ENCODE assay signal across 3 cellular contexts in genomic region chr7:149053386-149053785, GRCh38.
TF ChIP-seq lines count a peak whose summit lies in the region.

No MANE protein-coding gene starts in this region.

TF ChIP-seq in HepG2, 621 proteins besides CTCF, POLR2A, EP300 and RAD21:
- peak; percentile 94 for TF ChIP-seq MAFF (IDR thresholded peaks at IDR 0.05; ENCODE audit: low read depth, low read length)
- no peak for TF ChIP-seq ZXDC (CRISPR knock-in tag; IDR thresholded peaks at IDR 0.05)
- peak; percentile 86 to 95 for TF ChIP-seq MAFK (conservative IDR thresholded peaks at IDR 0.05 in 1 of 2, IDR thresholded peaks at IDR 0.05 in 1 of 2; ENCODE audit: low read length in 2 of 2)
TF ChIP-seq in HepG2: peak in this region for 2.

TF ChIP-seq in IMR-90, 13 proteins besides CTCF, POLR2A, EP300 and RAD21:
- TF ChIP-seq ELK1 (IDR thresholded peaks at IDR 0.05; ENCODE audit: borderline replicate concordance, low read depth, low read length) (no peak), MAFK (IDR thresholded peaks at IDR 0.05; ENCODE audit: low read depth, low read length) (peak; percentile 92), BHLHE40 (IDR thresholded peaks at IDR 0.05; ENCODE audit: low read depth, low read length) (no peak), RCOR1 (IDR thresholded peaks at IDR 0.05; ENCODE audit: insufficient replicate concordance, low read length) (no peak)
TF ChIP-seq in IMR-90: peak in this region for 1.

TF ChIP-seq in H1, 55 proteins besides CTCF, POLR2A, EP300 and RAD21:
- TF ChIP-seq MAFK (IDR thresholded peaks at IDR 0.05; ENCODE audit: low read depth, low read length): peak; percentile 54; the same call in 1 of the 2 replicates
- no peak for TF ChIP-seq JUN (IDR thresholded peaks at IDR 0.05; ENCODE audit: low read depth, low read length)
